ENCODE assay signal across 7 cellular contexts in genomic region chr1:87329756-87330200, GRCh38. TPM values are rescaled to one million over a fixed set of nuclear protein-coding genes. Genes with fewer than 3 reads are reported as not detected.
DNase-seq lines count a peak whose midpoint lies in the region; ATAC-seq, FAIRE-seq and TF ChIP-seq lines count a peak whose summit lies in the region.

No MANE protein-coding gene starts in this region.

- TF ChIP-seq POLR2A in body of pancreas (IDR thresholded peaks at IDR 0.05) (no peak), HepG2 (IDR thresholded peaks at IDR 0.05; ENCODE audit: insufficient read depth in 1 of 2, low read depth in 2 of 2, low read length in 2 of 2) (no peak), thyroid gland (IDR thresholded peaks at IDR 0.05) (no peak)

- peaks cover 42% of the 10 kb centered on the region for H3K4me1 ChIP-seq in body of pancreas
- peaks cover 40% of the 10 kb centered on the region for H3K4me1 ChIP-seq in HepG2 (ENCODE audit: insufficient read depth, low read length)
- H3K4me1 ChIP-seq in thyroid gland: peaks cover 19 to 27% of the 10 kb centered on the region in 2 donors

- intact Hi-C loops in body of pancreas (cut with DNase I) (loop anchor here (10.0 kb wide), 1 partner anchor 625 kb away; no protein-coding TSS in a partner anchor), HepG2 (cut with micrococcal nuclease; ENCODE audit: unreplicated experiment) (loop anchor here (5.0 kb wide), 3 partner anchors 102 to 1747 kb away; partner anchors contain the start of gene CCN1), thyroid gland (cut with DNase I) (loop anchor here (5.0 to 10.0 kb wide), 3 partner anchors 135 to 625 kb away; no protein-coding TSS in a partner anchor)

- H3K27ac ChIP-seq in body of pancreas (peak overlapping the region; percentile 94 to 97 (median 96)), HepG2 (ENCODE audit: extremely low read length, insufficient read depth, low read length) (peak overlapping the region; percentile 87), thyroid gland (peak overlapping the region; percentile 90 to 98 (median 98))

- DNase-seq in GM12864 (ENCODE audit: low read depth) (no peak), NCI-H1105 (lab: John Stamatoyannopoulos, UW) (peak; percentile 8), body of pancreas (no peak), HepG2 (ENCODE audit: low spot score) (no peak), thyroid gland (no peak)
- no peak for DNase-seq in activated CD4-positive, CD25-positive, alpha-beta regulatory T cell treated with anti-CD3 and anti-CD28 coated beads, Interleukin-2, amount 50 U/mL, for 72 hours

- H4K20me1 ChIP-seq in HepG2 (ENCODE audit: insufficient read depth, low read length): peaks cover 10% of the 10 kb centered on the region; the same call in 1 of the 2 replicates

- no peak for TF ChIP-seq RAD21 in HepG2 (CRISPR knock-in tag; IDR thresholded peaks at IDR 0.05)

- FAIRE-seq in HepG2 (lab: Jason Lieb, UNC): no peak

- ATAC-seq in body of pancreas: no peak
- ATAC-seq in HepG2: no peak
- ATAC-seq in HG03354 (IDR thresholded peaks at IDR 0.05; ENCODE audit: poor library complexity, severe bottlenecking, unreplicated experiment): no peak

- no peak for TF ChIP-seq CTCF in GM12864 (IDR thresholded peaks at IDR 0.05; ENCODE audit: low read depth, low read length, missing control alignments)
- peak in 1 of 7 experiments; percentile 7 for TF ChIP-seq CTCF in body of pancreas (IDR thresholded peaks at IDR 0.05)
- TF ChIP-seq CTCF in HepG2 (CRISPR knock-in tag; IDR thresholded peaks at IDR 0.05): no peak
- TF ChIP-seq CTCF in thyroid gland (IDR thresholded peaks at IDR 0.05): no peak

- H3K27me3 ChIP-seq in body of pancreas (no peaks in the 10 kb centered on the region), HepG2 (ENCODE audit: control insufficient read depth in 1 of 2, insufficient read depth in 2 of 2, low read length in 2 of 2) (peaks cover 0 to 6% of the 10 kb centered on the region in 2 experiments; a peak in 2 of 5 replicates), thyroid gland (no peaks in the 10 kb centered on the region)

- H3K36me3 ChIP-seq in body of pancreas (replicated peaks in 1 of 2; ENCODE audit: insufficient read depth in 1 of 2, low read depth in 2 of 2) (no peaks in the 10 kb centered on the region), HepG2 (replicated peaks in 1 of 2; ENCODE audit: control insufficient read depth in 1 of 2, insufficient read depth in 2 of 2, low read length in 2 of 2) (no peaks in the 10 kb centered on the region; a peak in 1 of 5 replicates), thyroid gland (no peaks in the 10 kb centered on the region)

- peak overlapping the region; percentile 74 for H3K9ac ChIP-seq in HepG2 (ENCODE audit: insufficient read depth, low read depth, low read length)

- H3K9me3 ChIP-seq in body of pancreas (no peaks in the 10 kb centered on the region), HepG2 (ENCODE audit: low read length) (no peaks in the 10 kb centered on the region), thyroid gland (no peaks in the 10 kb centered on the region)

- TSS peak; percentile 76 for BruUV-seq in HepG2 (replicated peaks; lab: Mats Ljungman, UMichigan)

- WGBS in body of pancreas, 2 donors: 0% methylated on average over 5 of the region's 5 CpGs
- WGBS in HepG2 (ENCODE audit: low lambda C conversion rate): 2% methylated on average over 5 of the region's 5 CpGs
- WGBS in thyroid gland, 2 donors: 0 to 1% methylated on average over 5 of the region's 5 CpGs

- in situ Hi-C loops in HepG2 (cut with HindIII; ENCODE audit: extremely low pct_ligation_motif_present, low pct_unique_long_range_greater_than_20kb): loop anchor here (10.0 to 25.0 kb wide), 2 partner anchors 465 to 633 kb away; no protein-coding TSS in a partner anchor

- H2AFZ ChIP-seq in HepG2 (ENCODE audit: low read length): no peak overlapping the region

- POLR2A ChIA-PET in HepG2 (lab: Yijun Ruan, JAX): interaction anchor here (1.2 to 2.5 kb wide), 2 partner anchors 312 to 466 kb away, joined by 3 to 14 read pairs; no protein-coding TSS in a partner anchor

- peaks cover 12% of the 10 kb centered on the region for H3K79me2 ChIP-seq in HepG2 (ENCODE audit: insufficient read depth, low read length)

- peak overlapping the region; percentile 94 for H3K4me2 ChIP-seq in HepG2 (ENCODE audit: low read depth, low read length)

- TF ChIP-seq EP300 in HepG2 (IDR thresholded peaks at IDR 0.05; ENCODE audit: low read depth in 2 of 2, low read length in 2 of 2) (no peak), HepG2 (CRISPR knock-in tag; IDR thresholded peaks at IDR 0.05; ENCODE audit: borderline replicate concordance) (no peak)

- CTCF ChIA-PET in HepG2 (lab: Yijun Ruan, JAX; ENCODE audit: low intra/inter-chr PET ratio, low total read pairs): no interaction called here

- peak overlapping the region; percentile 65 for H3K4me3 ChIP-seq in GM12864 (ENCODE audit: low read depth, low read length)
- peak overlapping the region; percentile 72 to 78 for H3K4me3 ChIP-seq in body of pancreas
- H3K4me3 ChIP-seq in HepG2 (replicated peaks in 1 of 3; ENCODE audit: insufficient read depth in 1 of 3, low read depth in 2 of 3, low read length in 3 of 3): peak overlapping the region; percentile 80 to 96 (median 87)
- peak overlapping the region in 2 of 3 donors; percentile 63 to 98 for H3K4me3 ChIP-seq in thyroid gland (replicated peaks in 1 of 3)

TF ChIP-seq in HepG2, 621 proteins besides CTCF, POLR2A, EP300 and RAD21 (continues in another document):
- TF ChIP-seq HIVEP1 (CRISPR knock-in tag; IDR thresholded peaks at IDR 0.05) (no peak), AGO1 (IDR thresholded peaks at IDR 0.05; ENCODE audit: low read depth, low read length, poor library complexity, severe bottlenecking) (no peak)

RNA-seq across cellular contexts. Expression of gene LMO4, which starts 1.1 kb away (rescaled TPM):
- 10 to 100 TPM; 14.2 to 23.6 TPM for total RNA-seq in body of pancreas
- 18.2 and 19.3 TPM in 2 replicates for total RNA-seq in HepG2 (2016; rRNA removed; fragmentation: Illumina TruSeq; extraction: Trizol)
- total RNA-seq in HepG2 (2016; cell fraction: cytosol; rRNA removed; fragmentation: Illumina TruSeq; extraction: Trizol; ENCODE audit: low read depth): 17.4 and 17.9 TPM in 2 replicates
- 16.4 and 19.6 TPM in 2 replicates for total RNA-seq in HepG2 (2016; cell fraction: insoluble cytoplasmic fraction; rRNA removed; fragmentation: Illumina TruSeq; extraction: Trizol)
- total RNA-seq in HepG2 (2016; cell fraction: membrane; rRNA removed; fragmentation: Illumina TruSeq; extraction: Trizol): 33.7 and 34.0 TPM in 2 replicates
- 10.8 and 11.3 TPM in 2 replicates for total RNA-seq in HepG2 (2016; cell fraction: nucleus; rRNA removed; fragmentation: Illumina TruSeq; extraction: Trizol)
- polyA plus RNA-seq in HepG2 (2011; rRNA removed): 49.9 and 51.8 TPM in 2 replicates
- 37.6 and 48.6 TPM in 2 replicates for polyA plus RNA-seq in HepG2 (2011; cell fraction: cytosol; rRNA removed)
- polyA plus RNA-seq in HepG2 (2011; cell fraction: nucleus; rRNA removed): 23.7 and 30.8 TPM in 2 replicates
- polyA plus RNA-seq in HepG2 (2012): 28.8 and 41.3 TPM in 2 replicates
- 23.6 and 24.2 TPM in 2 replicates for polyA plus RNA-seq in HepG2 (2016; cell fraction: cytosol; fragmentation: Illumina TruSeq; extraction: Trizol; ENCODE audit: low read depth)
- polyA plus RNA-seq in HepG2 (2016; cell fraction: insoluble cytoplasmic fraction; fragmentation: Illumina TruSeq; extraction: Trizol; ENCODE audit: low read depth): 25.7 and 27.6 TPM in 2 replicates
- polyA plus RNA-seq in HepG2 (2016; cell fraction: membrane; fragmentation: Illumina TruSeq; extraction: Trizol; ENCODE audit: low read depth): 39.0 and 39.5 TPM in 2 replicates
- 21.2 and 23.4 TPM in 2 replicates for polyA plus RNA-seq in HepG2 (2016; cell fraction: nucleus; fragmentation: Illumina TruSeq; extraction: Trizol; ENCODE audit: insufficient read depth, low read depth)
- polyA minus RNA-seq in HepG2 (2011; rRNA and poly(A)+ RNA removed; ENCODE audit: low replicate concordance): 23.9 and 48.3 TPM in 2 replicates
- polyA minus RNA-seq in HepG2 (2011; cell fraction: cytosol; rRNA and poly(A)+ RNA removed): 14.4 and 15.8 TPM in 2 replicates
- 25.0 and 28.3 TPM in 2 replicates for polyA minus RNA-seq in HepG2 (2011; cell fraction: nucleus; rRNA and poly(A)+ RNA removed)
- total RNA-seq in thyroid gland: 10 to 100 TPM; 53.3 to 71.1 (median 60.3) TPM
